ENCODE assay signal across 25 cellular contexts in the genomic region with DNA sequence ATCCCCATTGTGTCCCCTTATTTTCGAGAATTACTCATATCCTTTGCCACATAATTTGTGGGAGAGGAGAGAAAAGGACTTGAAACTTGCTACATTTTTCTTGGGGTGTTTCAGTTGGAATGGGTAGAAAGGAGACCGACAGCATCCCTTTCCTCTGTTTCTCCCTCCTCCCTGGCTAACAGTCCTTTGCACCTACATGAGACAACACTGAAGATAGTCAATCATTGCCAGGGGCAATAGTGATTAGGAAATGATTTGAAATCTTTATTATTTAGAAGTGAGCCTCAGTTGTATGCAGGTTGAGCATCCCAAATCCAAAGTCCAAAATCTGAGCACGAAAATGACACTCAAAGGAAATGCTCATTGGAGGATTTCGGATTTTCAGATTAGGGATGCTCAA. TPM values are rescaled to one million over a fixed set of nuclear protein-coding genes. Genes with fewer than 3 reads are reported as not detected.
"Had no signal": no experiment of that assay in that cellular context is flagged by ENCODE, and none has a peak within 500 bp of the region (broad histone marks: within the 10 kb centered on the region; RNA-seq: fewer than 3 reads in every experiment).

No MANE protein-coding gene starts in this region.

- H3K36me3 ChIP-seq: tibial artery had no signal

- H3K27ac Mint-ChIP-seq: dendritic cell treated with granulocyte-macrophage colony-stimulating factor and Interleukin-4, amounts not matched to agents 40 ng/mL and 50 ng/mL, for 4 days; endodermal cell; mesothelial cell of epicardium; stimulated activated memory B cell treated with anti-CD40 and anti-IgM and Interleukin-4, amounts not matched to agents 10 μg/mL and 1 μg/mL and 100 μg/mL, for 72 hours had no signal

- ATAC-seq: mucosa of descending colon; psoas muscle; right cardiac atrium; stimulated activated memory B cell treated with anti-CD40 and anti-IgM and Interleukin-4, amounts not matched to agents 10 μg/mL and 1 μg/mL and 100 μg/mL, for 72 hours; stimulated activated naive CD8-positive, alpha-beta T cell treated with anti-CD3 and anti-CD28 coated beads, Interleukin-15, Interleukin-2, amounts not matched to agents 100 U/mL and 50 U/mL, for 24 hours had no signal

- H3K4me3 ChIP-seq: mucosa of descending colon, psoas muscle, skin epidermis, spleen, testis, tibial artery had no signal

- DNase-seq: effector CD8-positive, alpha-beta T cell; endodermal cell; mesenchymal stem cell; mucosa of descending colon; naive B cell; nucleus accumbens; psoas muscle; right cardiac atrium; spleen; stimulated activated CD4-positive, alpha-beta T cell treated with anti-CD3 and anti-CD28 coated beads, Interleukin-4, amount 100 ng/mL, for 4 hours; stimulated activated naive CD8-positive, alpha-beta T cell treated with anti-CD3 and anti-CD28 coated beads, Interleukin-15, Interleukin-2, amounts not matched to agents 100 U/mL and 50 U/mL, for 24 hours; substantia nigra; testis; tibial artery had no signal

- H3K4me3 Mint-ChIP-seq: dendritic cell treated with granulocyte-macrophage colony-stimulating factor and Interleukin-4, amounts not matched to agents 40 ng/mL and 50 ng/mL, for 4 days; endodermal cell; mesothelial cell of epicardium; nephron; stimulated activated memory B cell treated with anti-CD40 and anti-IgM and Interleukin-4, amounts not matched to agents 10 μg/mL and 1 μg/mL and 100 μg/mL, for 72 hours; type B pancreatic cell had no signal

- H3K27me3 ChIP-seq: spleen, testis, tibial artery had no signal

- H3K36me3 Mint-ChIP-seq: mesothelial cell of epicardium, naive B cell, type B pancreatic cell had no signal

- H3K9me3 ChIP-seq: mucosa of descending colon, psoas muscle, spleen, testis, tibial artery had no signal

- H3K9me3 Mint-ChIP-seq: dendritic cell treated with granulocyte-macrophage colony-stimulating factor and Interleukin-4, amounts not matched to agents 40 ng/mL and 50 ng/mL, for 4 days; endodermal cell; mesothelial cell of epicardium; naive B cell; nephron; stimulated activated memory B cell treated with anti-CD40 and anti-IgM and Interleukin-4, amounts not matched to agents 10 μg/mL and 1 μg/mL and 100 μg/mL, for 72 hours; type B pancreatic cell had no signal

- H3K27ac ChIP-seq: skin epidermis, spleen, testis, tibial artery had no signal

- H3K27me3 Mint-ChIP-seq: naive B cell; stimulated activated memory B cell treated with anti-CD40 and anti-IgM and Interleukin-4, amounts not matched to agents 10 μg/mL and 1 μg/mL and 100 μg/mL, for 72 hours; type B pancreatic cell had no signal

RNA-seq across cellular contexts. Expression of a gene that starts 36.2 kb away (rescaled TPM):
- total RNA-seq: epithelial cell of proximal tubule, lung microvascular endothelial cell, mucosa of descending colon, osteocyte, psoas muscle, renal cortical epithelial cell, urinary bladder had no signal
- polyA plus RNA-seq: right cardiac atrium had no signal
